Comparison of ENCODE assay signal across 2 cellular contexts in the genomic region with DNA sequence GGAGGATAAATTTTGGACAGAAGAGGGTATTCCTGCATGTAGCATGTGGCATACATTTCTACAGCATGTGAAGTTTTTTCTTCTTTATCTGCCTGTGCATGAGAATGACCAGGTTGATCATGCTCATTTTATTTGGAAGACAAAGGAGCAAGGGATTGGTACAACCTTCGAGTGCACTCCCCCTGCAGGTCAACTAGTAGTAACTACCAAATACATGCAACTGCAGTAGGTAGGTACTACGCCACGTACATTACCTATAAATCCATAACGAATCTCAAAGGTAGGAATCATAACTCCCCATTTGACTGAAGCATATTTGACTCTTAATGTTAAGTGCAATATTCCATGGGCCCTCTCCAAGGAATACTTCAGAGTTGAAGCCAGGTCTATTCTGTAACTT.
TF ChIP-seq lines count a peak whose summit lies in the region.

No MANE protein-coding gene starts in this region.

TF ChIP-seq in SK-N-SH, 30 proteins besides CTCF, POLR2A, EP300 and RAD21 (continued from another document):
- TF ChIP-seq, protein P1, sequence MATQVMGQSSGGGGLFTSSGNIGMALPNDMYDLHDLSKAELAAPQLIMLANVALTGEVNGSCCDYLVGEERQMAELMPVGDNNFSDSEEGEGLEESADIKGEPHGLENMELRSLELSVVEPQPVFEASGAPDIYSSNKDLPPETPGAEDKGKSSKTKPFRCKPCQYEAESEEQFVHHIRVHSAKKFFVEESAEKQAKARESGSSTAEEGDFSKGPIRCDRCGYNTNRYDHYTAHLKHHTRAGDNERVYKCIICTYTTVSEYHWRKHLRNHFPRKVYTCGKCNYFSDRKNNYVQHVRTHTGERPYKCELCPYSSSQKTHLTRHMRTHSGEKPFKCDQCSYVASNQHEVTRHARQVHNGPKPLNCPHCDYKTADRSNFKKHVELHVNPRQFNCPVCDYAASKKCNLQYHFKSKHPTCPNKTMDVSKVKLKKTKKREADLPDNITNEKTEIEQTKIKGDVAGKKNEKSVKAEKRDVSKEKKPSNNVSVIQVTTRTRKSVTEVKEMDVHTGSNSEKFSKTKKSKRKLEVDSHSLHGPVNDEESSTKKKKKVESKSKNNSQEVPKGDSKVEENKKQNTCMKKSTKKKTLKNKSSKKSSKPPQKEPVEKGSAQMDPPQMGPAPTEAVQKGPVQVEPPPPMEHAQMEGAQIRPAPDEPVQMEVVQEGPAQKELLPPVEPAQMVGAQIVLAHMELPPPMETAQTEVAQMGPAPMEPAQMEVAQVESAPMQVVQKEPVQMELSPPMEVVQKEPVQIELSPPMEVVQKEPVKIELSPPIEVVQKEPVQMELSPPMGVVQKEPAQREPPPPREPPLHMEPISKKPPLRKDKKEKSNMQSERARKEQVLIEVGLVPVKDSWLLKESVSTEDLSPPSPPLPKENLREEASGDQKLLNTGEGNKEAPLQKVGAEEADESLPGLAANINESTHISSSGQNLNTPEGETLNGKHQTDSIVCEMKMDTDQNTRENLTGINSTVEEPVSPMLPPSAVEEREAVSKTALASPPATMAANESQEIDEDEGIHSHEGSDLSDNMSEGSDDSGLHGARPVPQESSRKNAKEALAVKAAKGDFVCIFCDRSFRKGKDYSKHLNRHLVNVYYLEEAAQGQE (IDR thresholded peaks at IDR 0.05; ENCODE audit: low read depth, low read length): no peak
- no peak for TF ChIP-seq GATA2 (CRISPR knock-in tag; IDR thresholded peaks at IDR 0.05)
- no peak for TF ChIP-seq NRF1 (IDR thresholded peaks at IDR 0.05; ENCODE audit: low read depth, low read length)
- TF ChIP-seq, protein P2, sequence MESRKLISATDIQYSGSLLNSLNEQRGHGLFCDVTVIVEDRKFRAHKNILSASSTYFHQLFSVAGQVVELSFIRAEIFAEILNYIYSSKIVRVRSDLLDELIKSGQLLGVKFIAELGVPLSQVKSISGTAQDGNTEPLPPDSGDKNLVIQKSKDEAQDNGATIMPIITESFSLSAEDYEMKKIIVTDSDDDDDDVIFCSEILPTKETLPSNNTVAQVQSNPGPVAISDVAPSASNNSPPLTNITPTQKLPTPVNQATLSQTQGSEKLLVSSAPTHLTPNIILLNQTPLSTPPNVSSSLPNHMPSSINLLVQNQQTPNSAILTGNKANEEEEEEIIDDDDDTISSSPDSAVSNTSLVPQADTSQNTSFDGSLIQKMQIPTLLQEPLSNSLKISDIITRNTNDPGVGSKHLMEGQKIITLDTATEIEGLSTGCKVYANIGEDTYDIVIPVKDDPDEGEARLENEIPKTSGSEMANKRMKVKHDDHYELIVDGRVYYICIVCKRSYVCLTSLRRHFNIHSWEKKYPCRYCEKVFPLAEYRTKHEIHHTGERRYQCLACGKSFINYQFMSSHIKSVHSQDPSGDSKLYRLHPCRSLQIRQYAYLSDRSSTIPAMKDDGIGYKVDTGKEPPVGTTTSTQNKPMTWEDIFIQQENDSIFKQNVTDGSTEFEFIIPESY (IDR thresholded peaks at IDR 0.05; ENCODE audit: borderline replicate concordance, low read depth): no peak
- no peak for TF ChIP-seq JUND (IDR thresholded peaks at IDR 0.05)
- TF ChIP-seq, protein P3, sequence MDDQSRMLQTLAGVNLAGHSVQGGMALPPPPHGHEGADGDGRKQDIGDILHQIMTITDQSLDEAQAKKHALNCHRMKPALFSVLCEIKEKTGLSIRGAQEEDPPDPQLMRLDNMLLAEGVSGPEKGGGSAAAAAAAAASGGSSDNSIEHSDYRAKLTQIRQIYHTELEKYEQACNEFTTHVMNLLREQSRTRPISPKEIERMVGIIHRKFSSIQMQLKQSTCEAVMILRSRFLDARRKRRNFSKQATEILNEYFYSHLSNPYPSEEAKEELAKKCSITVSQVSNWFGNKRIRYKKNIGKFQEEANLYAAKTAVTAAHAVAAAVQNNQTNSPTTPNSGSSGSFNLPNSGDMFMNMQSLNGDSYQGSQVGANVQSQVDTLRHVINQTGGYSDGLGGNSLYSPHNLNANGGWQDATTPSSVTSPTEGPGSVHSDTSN (IDR thresholded peaks at IDR 0.05): no peak
- no peak for TF ChIP-seq MEF2A (IDR thresholded peaks at IDR 0.05; ENCODE audit: borderline replicate concordance, low read depth)
- no peak for TF ChIP-seq POLR2AphosphoS5 (IDR thresholded peaks at IDR 0.05; ENCODE audit: low read depth, low read length)
- TF ChIP-seq SMC3 (IDR thresholded peaks at IDR 0.05; ENCODE audit: low read depth, low read length): no peak
- TF ChIP-seq, protein P4, sequence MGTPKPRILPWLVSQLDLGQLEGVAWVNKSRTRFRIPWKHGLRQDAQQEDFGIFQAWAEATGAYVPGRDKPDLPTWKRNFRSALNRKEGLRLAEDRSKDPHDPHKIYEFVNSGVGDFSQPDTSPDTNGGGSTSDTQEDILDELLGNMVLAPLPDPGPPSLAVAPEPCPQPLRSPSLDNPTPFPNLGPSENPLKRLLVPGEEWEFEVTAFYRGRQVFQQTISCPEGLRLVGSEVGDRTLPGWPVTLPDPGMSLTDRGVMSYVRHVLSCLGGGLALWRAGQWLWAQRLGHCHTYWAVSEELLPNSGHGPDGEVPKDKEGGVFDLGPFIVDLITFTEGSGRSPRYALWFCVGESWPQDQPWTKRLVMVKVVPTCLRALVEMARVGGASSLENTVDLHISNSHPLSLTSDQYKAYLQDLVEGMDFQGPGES (IDR thresholded peaks at IDR 0.05; ENCODE audit: low read depth, low read length): no peak
- no peak for TF ChIP-seq TAF1 (IDR thresholded peaks at IDR 0.05; ENCODE audit: borderline replicate concordance, low read depth, low read length)
- TF ChIP-seq FOXM1 (IDR thresholded peaks at IDR 0.05; ENCODE audit: low read depth): no peak

TF ChIP-seq in SK-N-SH treated with all-trans-retinoic acid at 6 μM for 48 hours, 23 proteins besides CTCF, POLR2A, EP300 and RAD21 (continued from another document):
- TF ChIP-seq TOX (CRISPR knock-in tag; IDR thresholded peaks at IDR 0.05; ENCODE audit: borderline replicate concordance): no peak
- TF ChIP-seq GLIS3 (CRISPR knock-in tag; IDR thresholded peaks at IDR 0.05): no peak
- no peak for TF ChIP-seq ZNF70 (CRISPR knock-in tag; IDR thresholded peaks at IDR 0.05)
- TF ChIP-seq ZFP30 (CRISPR knock-in tag; IDR thresholded peaks at IDR 0.05): no peak
- no peak for TF ChIP-seq OSR1 (CRISPR knock-in tag; IDR thresholded peaks at IDR 0.05)
- no peak for TF ChIP-seq ISL1 (CRISPR knock-in tag; IDR thresholded peaks at IDR 0.05)
- no peak for TF ChIP-seq PPARA (CRISPR knock-in tag; IDR thresholded peaks at IDR 0.05; ENCODE audit: borderline replicate concordance)
- no peak for TF ChIP-seq CSDC2 (CRISPR knock-in tag; IDR thresholded peaks at IDR 0.05)
- TF ChIP-seq ZC3H10 (CRISPR knock-in tag; IDR thresholded peaks at IDR 0.05): no peak
- TF ChIP-seq, protein P5, sequence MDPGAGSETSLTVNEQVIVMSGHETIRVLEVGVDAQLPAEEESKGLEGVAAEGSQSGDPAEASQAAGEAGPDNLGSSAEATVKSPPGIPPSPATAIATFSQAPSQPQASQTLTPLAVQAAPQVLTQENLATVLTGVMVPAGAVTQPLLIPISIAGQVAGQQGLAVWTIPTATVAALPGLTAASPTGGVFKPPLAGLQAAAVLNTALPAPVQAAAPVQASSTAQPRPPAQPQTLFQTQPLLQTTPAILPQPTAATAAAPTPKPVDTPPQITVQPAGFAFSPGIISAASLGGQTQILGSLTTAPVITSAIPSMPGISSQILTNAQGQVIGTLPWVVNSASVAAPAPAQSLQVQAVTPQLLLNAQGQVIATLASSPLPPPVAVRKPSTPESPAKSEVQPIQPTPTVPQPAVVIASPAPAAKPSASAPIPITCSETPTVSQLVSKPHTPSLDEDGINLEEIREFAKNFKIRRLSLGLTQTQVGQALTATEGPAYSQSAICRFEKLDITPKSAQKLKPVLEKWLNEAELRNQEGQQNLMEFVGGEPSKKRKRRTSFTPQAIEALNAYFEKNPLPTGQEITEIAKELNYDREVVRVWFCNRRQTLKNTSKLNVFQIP (CRISPR knock-in tag; IDR thresholded peaks at IDR 0.05; ENCODE audit: borderline replicate concordance, low read depth): no peak
